ENCODE assay signal across 1 cellular context in the genomic region with DNA sequence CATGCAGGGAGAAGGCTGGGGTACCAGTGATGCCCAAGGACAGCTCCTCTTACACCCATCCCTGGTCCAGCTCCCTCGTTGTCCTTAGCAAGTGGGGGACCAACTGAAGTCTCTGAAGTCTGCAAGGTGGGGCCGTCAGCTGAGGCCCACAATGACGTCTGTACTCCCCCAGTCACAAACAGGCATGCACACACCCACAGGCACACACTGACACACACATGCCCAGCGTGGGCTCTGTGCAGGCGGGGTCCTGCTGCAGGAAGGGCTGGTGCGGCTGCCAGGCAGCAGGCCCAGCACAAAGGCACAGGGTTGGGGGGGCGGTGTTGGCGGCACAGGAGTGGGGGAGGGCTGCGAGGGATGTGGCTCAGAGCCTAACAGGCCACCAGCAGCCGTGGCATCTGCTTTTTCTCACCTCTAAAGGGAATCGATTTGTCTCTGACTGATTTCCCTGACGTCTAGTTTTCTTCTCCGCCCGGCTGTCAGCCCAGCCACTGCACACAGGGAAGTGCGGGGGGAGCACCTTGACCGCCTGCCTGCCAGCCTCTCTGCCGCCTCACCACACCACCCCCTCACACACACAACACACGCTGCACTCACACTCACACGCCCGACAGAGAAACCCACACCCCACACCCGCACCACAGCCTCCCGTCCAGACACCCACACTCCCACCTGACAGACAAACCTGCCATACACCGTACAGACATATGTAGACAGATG.
TF ChIP-seq lines count a peak whose summit lies in the region.

No MANE protein-coding gene starts in this region.

TF ChIP-seq in IMR-90, 13 proteins besides CTCF, POLR2A, EP300 and RAD21 (continued from another document):
- TF ChIP-seq ELK1 (IDR thresholded peaks at IDR 0.05; ENCODE audit: borderline replicate concordance, low read depth, low read length) = no peak
- no peak for TF ChIP-seq BHLHE40 (IDR thresholded peaks at IDR 0.05; ENCODE audit: low read depth, low read length)
- TF ChIP-seq, protein P1, sequence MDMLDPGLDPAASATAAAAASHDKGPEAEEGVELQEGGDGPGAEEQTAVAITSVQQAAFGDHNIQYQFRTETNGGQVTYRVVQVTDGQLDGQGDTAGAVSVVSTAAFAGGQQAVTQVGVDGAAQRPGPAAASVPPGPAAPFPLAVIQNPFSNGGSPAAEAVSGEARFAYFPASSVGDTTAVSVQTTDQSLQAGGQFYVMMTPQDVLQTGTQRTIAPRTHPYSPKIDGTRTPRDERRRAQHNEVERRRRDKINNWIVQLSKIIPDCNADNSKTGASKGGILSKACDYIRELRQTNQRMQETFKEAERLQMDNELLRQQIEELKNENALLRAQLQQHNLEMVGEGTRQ (IDR thresholded peaks at IDR 0.05; ENCODE audit: low read depth, low read length) = no peak
- TF ChIP-seq RFX5 (IDR thresholded peaks at IDR 0.05; ENCODE audit: low read depth, low read length) = no peak
- no peak for TF ChIP-seq NFE2L2 (IDR thresholded peaks at IDR 0.05; ENCODE audit: low read depth, low read length)
- no peak for TF ChIP-seq MAZ (IDR thresholded peaks at IDR 0.05; ENCODE audit: borderline replicate concordance, low read depth, low read length)
- no peak for TF ChIP-seq MXI1 (IDR thresholded peaks at IDR 0.05; ENCODE audit: borderline replicate concordance, low read depth, low read length)
- no peak for TF ChIP-seq CHD1 (IDR thresholded peaks at IDR 0.05; ENCODE audit: low read depth, low read length)
- no peak for TF ChIP-seq FOS (IDR thresholded peaks at IDR 0.05; ENCODE audit: low read depth, low read length)
- no peak for TF ChIP-seq CEBPB (IDR thresholded peaks at IDR 0.05; ENCODE audit: low read depth, low read length)
- no peak for TF ChIP-seq SMC3 (IDR thresholded peaks at IDR 0.05; ENCODE audit: low read depth, low read length)
